14 cellular contexts compared by ENCODE assay signal in genomic region chr18:8630546-8630945, GRCh38. TPM values are rescaled to one million over a fixed set of nuclear protein-coding genes. Genes with fewer than 3 reads are reported as not detected.
DNase-seq lines count a peak whose midpoint lies in the region; ATAC-seq and TF ChIP-seq lines count a peak whose summit lies in the region.
"Had no signal": no experiment of that assay in that cellular context is flagged by ENCODE, and none has a peak within 500 bp of the region (broad histone marks: within the 10 kb centered on the region; RNA-seq: fewer than 3 reads in every experiment).

No MANE protein-coding gene starts in this region.

- no peak overlapping the region for H3K4me3 ChIP-seq in CD4-positive, CD25-positive, alpha-beta regulatory T cell (ENCODE audit: low read depth, low read length)
- H3K4me3 ChIP-seq in gastrocnemius medialis: no peak overlapping the region
- H3K4me3 ChIP-seq in MG63: no peak overlapping the region
- H3K4me3 ChIP-seq: BLaER1 treated with 17β-estradiol and CSF1 and Interleukin-3, amounts not matched to agents 10 nM and 100 nM; HAP-1 had no signal

- WGBS in H9 (ENCODE audit: extremely low coverage, insufficient read length, low lambda C conversion rate): no CpG with 5 or more reads among the region's 2 CpGs

- H3K27me3 ChIP-seq in CD4-positive, CD25-positive, alpha-beta regulatory T cell (ENCODE audit: control insufficient read depth, insufficient read depth, low read length): no peaks in the 10 kb centered on the region
- H3K27me3 ChIP-seq in H9 (ENCODE audit: insufficient read depth, low read length): no peaks in the 10 kb centered on the region
- no peaks in the 10 kb centered on the region for H3K27me3 ChIP-seq in gastrocnemius medialis
- H3K27me3 ChIP-seq in MG63: no peaks in the 10 kb centered on the region
- H3K27me3 ChIP-seq: BLaER1 treated with 17β-estradiol and CSF1 and Interleukin-3, amounts not matched to agents 10 nM and 100 nM had no signal

- peaks cover 41% of the 10 kb centered on the region for H3K36me3 Mint-ChIP-seq in CD4-positive, CD25-positive, alpha-beta regulatory T cell
- H3K36me3 Mint-ChIP-seq in H9 (ENCODE audit: insufficient read depth in 1 of 3, low read depth in 3 of 3): peaks cover 44 to 81% (median 52%) of the 10 kb centered on the region in 3 experiments; a peak in 6 of 7 replicates
- peaks cover 44% of the 10 kb centered on the region for H3K36me3 Mint-ChIP-seq in nephron (ENCODE audit: low read depth)

- intact Hi-C loops in gastrocnemius medialis (cut with DNase I; ENCODE audit: low total_unique reads): no loop called here

- H4K8ac ChIP-seq in H9 (replicated peaks; ENCODE audit: insufficient read length, low read depth, low read length): no peak overlapping the region

- H4K20me1 ChIP-seq in H9 (ENCODE audit: control insufficient read depth, insufficient read depth, insufficient read length): no peaks in the 10 kb centered on the region

- no peaks in the 10 kb centered on the region for H3K9me3 ChIP-seq in CD4-positive, CD25-positive, alpha-beta regulatory T cell (ENCODE audit: control insufficient read depth in 2 of 2, low read length in 2 of 2)
- H3K9me3 ChIP-seq in H9 (ENCODE audit: control insufficient read depth, low read depth, low read length) (no peaks in the 10 kb centered on the region), gastrocnemius medialis (no peaks in the 10 kb centered on the region), MG63 (no peaks in the 10 kb centered on the region)
- H3K9me3 ChIP-seq: BLaER1 treated with 17β-estradiol and CSF1 and Interleukin-3, amounts not matched to agents 10 nM and 100 nM; HAP-1 had no signal

- no peaks in the 10 kb centered on the region for H3K23me2 ChIP-seq in H9 (ENCODE audit: insufficient read length, low read depth, low read length, poor library complexity, severe bottlenecking)

- H2BK5ac ChIP-seq in H9 (ENCODE audit: insufficient read length, low read length): no peak overlapping the region

- no peak overlapping the region for H2BK20ac ChIP-seq in H9 (ENCODE audit: low read depth, low read length, poor library complexity, severe bottlenecking)

- no peak overlapping the region for H3K23ac ChIP-seq in H9 (ENCODE audit: insufficient read length, low read depth, low read length)

- H3K27me3 Mint-ChIP-seq in CD4-positive, CD25-positive, alpha-beta regulatory T cell: no peaks in the 10 kb centered on the region
- H3K27me3 Mint-ChIP-seq in H9 (ENCODE audit: low read depth): no peaks in the 10 kb centered on the region
- H3K27me3 Mint-ChIP-seq in nephron (ENCODE audit: low read depth): no peaks in the 10 kb centered on the region
- H3K27me3 Mint-ChIP-seq: CD4-positive, alpha-beta T cell had no signal

- peaks cover 5 to 29% (median 18%) of the 10 kb centered on the region in 4 donors for H3K4me1 Mint-ChIP-seq in CD4-positive, CD25-positive, alpha-beta regulatory T cell
- peaks cover 48 to 53% of the 10 kb centered on the region in 2 experiments for H3K4me1 Mint-ChIP-seq in H9
- no peaks in the 10 kb centered on the region for H3K4me1 Mint-ChIP-seq in nephron

- no peak overlapping the region for H2BK120ac ChIP-seq in H9 (ENCODE audit: low read depth, low read length, poor library complexity, severe bottlenecking)

- no peaks in the 10 kb centered on the region for H3K9me3 Mint-ChIP-seq in CD4-positive, CD25-positive, alpha-beta regulatory T cell
- no peaks in the 10 kb centered on the region for H3K9me3 Mint-ChIP-seq in H9
- H3K9me3 Mint-ChIP-seq in nephron: no peaks in the 10 kb centered on the region
- H3K9me3 Mint-ChIP-seq: CD4-positive, alpha-beta T cell had no signal

- H3K36me3 ChIP-seq in CD4-positive, CD25-positive, alpha-beta regulatory T cell (ENCODE audit: control insufficient read depth, insufficient read depth, low read length): peaks cover 64% of the 10 kb centered on the region
- H3K36me3 ChIP-seq in gastrocnemius medialis (peaks cover 0 to 23% of the 10 kb centered on the region in 2 donors), MG63 (peaks cover 57% of the 10 kb centered on the region)

- no peak overlapping the region for H3K4ac ChIP-seq in H9 (ENCODE audit: low read depth, low read length)

- no peak for TF ChIP-seq POLR2A in gastrocnemius medialis (IDR thresholded peaks at IDR 0.05)

- H3K18ac ChIP-seq in H9 (ENCODE audit: insufficient read length, low read depth, low read length): no peak overlapping the region

- H3K14ac ChIP-seq in H9 (ENCODE audit: insufficient read depth, low read length): no peak overlapping the region

- H4K5ac ChIP-seq in H9 (ENCODE audit: insufficient read length, low read depth, low read length): no peak overlapping the region

- DNase-seq in CD4-positive, CD25-positive, alpha-beta regulatory T cell: no peak
- DNase-seq in H9: no peak
- DNase-seq in gastrocnemius medialis: no peak
- no peak for DNase-seq in MG63
- DNase-seq in DMS153 (lab: John Stamatoyannopoulos, UW): no peak
- DNase-seq: ACHN; CD4-positive, alpha-beta T cell; DMS79 treated with DMSO at 0.1 percent for 48 hours; EL; GOT3 had no signal

- H3K56ac ChIP-seq in H9 (ENCODE audit: insufficient read length, low read depth, low read length): no peak overlapping the region

- H3K79me1 ChIP-seq in H9 (ENCODE audit: insufficient read depth, low read depth, low read length, poor library complexity, severe bottlenecking): no peaks in the 10 kb centered on the region

- no peak overlapping the region for H3T11ph ChIP-seq in H9 (ENCODE audit: low read length)

- no peak overlapping the region for H3K9ac ChIP-seq in H9 (ENCODE audit: extremely low read depth, insufficient read length, low read length)
- H3K9ac ChIP-seq: BLaER1 treated with 17β-estradiol and CSF1 and Interleukin-3, amounts not matched to agents 10 nM and 100 nM had no signal

- H3K79me2 ChIP-seq in H9 (ENCODE audit: insufficient read depth, low read length): peaks cover 28% of the 10 kb centered on the region; the same call in 1 of the 2 replicates

- H4K91ac ChIP-seq in H9 (ENCODE audit: insufficient read length, low read depth, low read length): no peak overlapping the region

- H3K27ac ChIP-seq in CD4-positive, CD25-positive, alpha-beta regulatory T cell (ENCODE audit: insufficient read depth, low read length, poor library complexity, severe bottlenecking): no peak overlapping the region
- H3K27ac ChIP-seq in H9 (ENCODE audit: insufficient read length, low read depth, low read length) (no peak overlapping the region), gastrocnemius medialis (peak overlapping the region; percentile 16 to 61 (median 51))
- H3K27ac ChIP-seq: BLaER1 treated with 17β-estradiol and CSF1 and Interleukin-3, amounts not matched to agents 10 nM and 100 nM had no signal

- H3K4me3 Mint-ChIP-seq in CD4-positive, CD25-positive, alpha-beta regulatory T cell: no peak overlapping the region
- H3K4me3 Mint-ChIP-seq in H9: peak overlapping the region; percentile 3 to 48; a peak in 1 of 5 replicates
- H3K4me3 Mint-ChIP-seq in nephron: no peak overlapping the region
- H3K4me3 Mint-ChIP-seq: CD4-positive, alpha-beta T cell had no signal

- no peak overlapping the region for H3K4me2 ChIP-seq in H9 (ENCODE audit: insufficient read depth, insufficient read length, low read length)
- H3K4me2 ChIP-seq: BLaER1 treated with 17β-estradiol and CSF1 and Interleukin-3, amounts not matched to agents 10 nM and 100 nM had no signal

- in situ Hi-C loops in gastrocnemius medialis (cut with MboI; ENCODE audit: low sequenced_read_pairs in 4 of 4): no loop called here

- no peaks in the 10 kb centered on the region for H3K4me1 ChIP-seq in CD4-positive, CD25-positive, alpha-beta regulatory T cell (ENCODE audit: control insufficient read depth, insufficient read depth, low read length, poor library complexity, severe bottlenecking)
- H3K4me1 ChIP-seq in H9 (ENCODE audit: insufficient read depth, low read length): peaks cover 14% of the 10 kb centered on the region
- H3K4me1 ChIP-seq in gastrocnemius medialis: peaks cover 49 to 68% of the 10 kb centered on the region in 2 donors
- H3K4me1 ChIP-seq: BLaER1 treated with 17β-estradiol and CSF1 and Interleukin-3, amounts not matched to agents 10 nM and 100 nM had no signal

- no peak overlapping the region for H2BK15ac ChIP-seq in H9 (ENCODE audit: low read depth, low read length)

- TF ChIP-seq CTCF in H9 (conservative IDR thresholded peaks at IDR 0.05) (no peak), nephron (IDR thresholded peaks at IDR 0.05; ENCODE audit: unreplicated experiment in 3 of 3) (no peak), gastrocnemius medialis (IDR thresholded peaks at IDR 0.05 in 4 of 5, conservative IDR thresholded peaks at IDR 0.05 in 1 of 5) (no peak)

- ATAC-seq in CD4-positive, CD25-positive, alpha-beta regulatory T cell (ENCODE audit: low read depth in 2 of 2): no peak
- no peak for ATAC-seq in gastrocnemius medialis
- no peak for ATAC-seq in HG03025 (IDR thresholded peaks at IDR 0.05; ENCODE audit: low FRiP score, unreplicated experiment)

- no peak overlapping the region for H2AK5ac ChIP-seq in H9 (ENCODE audit: insufficient read length, low read length)

- no peak overlapping the region for H2AFZ ChIP-seq in H9 (ENCODE audit: low read length)

- peak overlapping the region; percentile 14 to 46 (median 27) for H3K27ac Mint-ChIP-seq in CD4-positive, CD25-positive, alpha-beta regulatory T cell
- H3K27ac Mint-ChIP-seq in H9 (peak overlapping the region; percentile 39 to 93 (median 91); a peak in 6 of 7 replicates), nephron (peak overlapping the region in 2 of 3 experiments; percentile 15 to 65)
- H3K27ac Mint-ChIP-seq: CD4-positive, alpha-beta T cell had no signal

- H2BK12ac ChIP-seq in H9 (ENCODE audit: insufficient read length, low read depth, low read length): no peak overlapping the region

RNA-seq across cellular contexts. Expression of gene RAB12, which starts 21.3 kb away (rescaled TPM):
- total RNA-seq in CD4-positive, CD25-positive, alpha-beta regulatory T cell: 19.4 TPM
- polyA plus RNA-seq in CD4-positive, CD25-positive, alpha-beta regulatory T cell: under 1 TPM in 2 of 4 donors, not detected in 2; 0.32 to 0.46 TPM
- 49.4 and 51.3 TPM in 2 replicates for total RNA-seq in H9 (2021)
- total RNA-seq in gastrocnemius medialis: 100 to 1,000 TPM; 152 to 243 (median 213) TPM
- 79.5 and 111 TPM in 2 replicates for total RNA-seq in MG63 (2014; rRNA removed; shearing (Covaris generic); ENCODE audit: low replicate concordance)

Comparison
In these comparisons a context has a peak if more than half of its experiments do, and no peak if none do; other contexts are left out.
1. H3K27ac ChIP-seq: peak in gastrocnemius medialis (4 of 4); none in CD4-positive, CD25-positive, alpha-beta regulatory T cell (single experiment) and H9 (single experiment).
2. H3K27ac Mint-ChIP-seq: peak in every context shown above with its lines; median percentile 91 in H9; 40 in nephron; 27 in CD4-positive, CD25-positive, alpha-beta regulatory T cell.
3. H3K4me3 Mint-ChIP-seq: peak in H9 (2 of 2); none in CD4-positive, CD25-positive, alpha-beta regulatory T cell (0 of 4) and nephron (0 of 3).